ENCODE assay signal across 5 cellular contexts in genomic region chr12:71165780-71166179, GRCh38. TPM values are rescaled to one million over a fixed set of nuclear protein-coding genes. Genes with fewer than 3 reads are reported as not detected.
"Had no signal": no experiment of that assay in that cellular context is flagged by ENCODE, and none has a peak within 500 bp of the region (broad histone marks: within the 10 kb centered on the region; RNA-seq: fewer than 3 reads in every experiment).

No MANE protein-coding gene starts in this region.

RNA-seq across cellular contexts. Expression of gene TSPAN8, which starts 8.0 kb away (rescaled TPM):
- total RNA-seq: dermis blood vessel endothelial cell, glomerular endothelial cell, mammary epithelial cell, mononuclear cell had no signal
- polyA plus RNA-seq: immature natural killer cell, mammary epithelial cell had no signal
